In genomic region chr6:155200012-155200411, GRCh38 we compare ENCODE assay signal across 17 cellular contexts.
DNase-seq lines count a peak whose midpoint lies in the region; ATAC-seq and TF ChIP-seq lines count a peak whose summit lies in the region.
"Had no signal": no experiment of that assay in that cellular context is flagged by ENCODE, and none has a peak within 500 bp of the region (broad histone marks: within the 10 kb centered on the region; RNA-seq: fewer than 3 reads in every experiment).

No MANE protein-coding gene starts in this region.

- H3K27ac Mint-ChIP-seq in type B pancreatic cell: peak overlapping the region; percentile 14
- H3K27ac Mint-ChIP-seq: natural killer cell had no signal

- intact Hi-C loops in IMR-90 (cut with micrococcal nuclease): no loop called here

- CTCF ChIA-PET in IMR-90 (lab: Yijun Ruan, JAX): no interaction called here

- DNase-seq in NOMO-1 treated with DMSO at 0.1 percent for 48 hours (lab: John Stamatoyannopoulos, UW; ENCODE audit: unreplicated experiment) (peak; percentile 26), NOMO-1 treated with dmso at 0.1 percent for 144 hours (lab: John Stamatoyannopoulos, UW; ENCODE audit: unreplicated experiment) (no peak), IMR-90 (peak; percentile 21), type B pancreatic cell (ENCODE audit: extremely low spot score, unreplicated experiment) (no peak), mesenteric fat pad (ENCODE audit: low spot score) (no peak), NCI-H1092 (lab: John Stamatoyannopoulos, UW) (no peak)
- DNase-seq: 8988T, HCEC 1CT, kidney glomerular epithelial cell, natural killer cell, NCI-H1092 treated with DMSO at 0.1 percent for 48 hours, NCI-H526, SHP77 treated with DMSO at 0.1 percent for 48 hours, WERI-Rb-1 had no signal

- H3K9me3 Mint-ChIP-seq in type B pancreatic cell: no peaks in the 10 kb centered on the region
- H3K9me3 Mint-ChIP-seq: natural killer cell had no signal

- no peak overlapping the region for H2AK5ac ChIP-seq in IMR-90 (ENCODE audit: low read depth, low read length)

- no peak for TF ChIP-seq RAD21 in IMR-90 (IDR thresholded peaks at IDR 0.05; ENCODE audit: low read length)

- POLR2A ChIA-PET in IMR-90 (lab: Charles Lee; ENCODE audit: unreplicated experiment): no interaction called here

- no peak overlapping the region for H3K14ac ChIP-seq in IMR-90 (replicated peaks; ENCODE audit: low read depth, low read length)

- peak overlapping the region; percentile 41; the same call in 1 of the 2 replicates for H2BK120ac ChIP-seq in IMR-90 (ENCODE audit: low read depth, low read length)

- H4K20me1 ChIP-seq in IMR-90 (ENCODE audit: insufficient read depth, low read length): no peaks in the 10 kb centered on the region

- H4K91ac ChIP-seq in IMR-90 (ENCODE audit: insufficient read depth, low read depth, low read length): peak overlapping the region; percentile 9; the same call in 1 of the 2 replicates

- no peak overlapping the region for H3K4me3 ChIP-seq in IMR-90 (ENCODE audit: insufficient read depth, low read depth, low read length)
- H3K4me3 ChIP-seq: tibial nerve had no signal

- no TSS peak for BruUV-seq in IMR-90 (replicated peaks; lab: Mats Ljungman, UMichigan)

- H3K36me3 Mint-ChIP-seq in type B pancreatic cell: no peaks in the 10 kb centered on the region
- H3K36me3 Mint-ChIP-seq: natural killer cell had no signal

- no peak overlapping the region for H3K4me3 Mint-ChIP-seq in type B pancreatic cell
- H3K4me3 Mint-ChIP-seq: natural killer cell had no signal

- no peak overlapping the region for H3K56ac ChIP-seq in IMR-90 (ENCODE audit: extremely low read depth, insufficient read depth, low read length)

- no peak overlapping the region for H2AFZ ChIP-seq in IMR-90 (replicated peaks; ENCODE audit: low read length, poor library complexity)

- H3K18ac ChIP-seq in IMR-90 (ENCODE audit: low read depth, low read length): peak overlapping the region; percentile 78; the same call in 1 of the 2 replicates

- no peaks in the 10 kb centered on the region for H3K36me3 ChIP-seq in IMR-90 (ENCODE audit: control insufficient read depth, insufficient read depth, low read length)
- H3K36me3 ChIP-seq: tibial nerve had no signal

- H3K4me1 Mint-ChIP-seq in type B pancreatic cell (ENCODE audit: unreplicated experiment): peaks cover 19% of the 10 kb centered on the region
- H3K4me1 Mint-ChIP-seq: natural killer cell had no signal

- no peak overlapping the region; a peak in 1 of 4 replicates for H4K8ac ChIP-seq in IMR-90 (ENCODE audit: low read depth in 2 of 2, low read length in 2 of 2)

- H2AK9ac ChIP-seq in IMR-90 (replicated peaks; ENCODE audit: low read depth, low read length, poor library complexity): no peak overlapping the region

- H3K9me1 ChIP-seq in IMR-90 (ENCODE audit: insufficient read depth, low read length): peaks cover 4% of the 10 kb centered on the region

- H3K9ac ChIP-seq in IMR-90 (ENCODE audit: low read depth, low read length): no peak overlapping the region

- no peak overlapping the region for H2BK5ac ChIP-seq in IMR-90 (ENCODE audit: low read depth, low read length, poor library complexity, severe bottlenecking)

- peak; percentile 72 for ATAC-seq in HG02610 (IDR thresholded peaks at IDR 0.05; ENCODE audit: unreplicated experiment)
- ATAC-seq in IMR-90 (ENCODE audit: low read depth): no peak
- ATAC-seq in esophagus mucosa: no peak

- TF ChIP-seq CTCF in IMR-90 (conservative IDR thresholded peaks at IDR 0.05; ENCODE audit: low read depth, low read length) (no peak), type B pancreatic cell (conservative IDR thresholded peaks at IDR 0.05) (no peak)

- in situ Hi-C loops in IMR-90 (cut with MboI; ENCODE audit: low sequenced_read_pairs): no loop called here

- peaks cover 4% of the 10 kb centered on the region for H3K4me1 ChIP-seq in IMR-90 (ENCODE audit: control insufficient read depth, insufficient read depth, low read length)

- no peak overlapping the region for H2BK15ac ChIP-seq in IMR-90 (ENCODE audit: low read depth, low read length)

- no peaks in the 10 kb centered on the region for H3K9me3 ChIP-seq in IMR-90 (ENCODE audit: control insufficient read depth, insufficient read depth, low read length)
- H3K9me3 ChIP-seq: tibial nerve had no signal

- peak overlapping the region; percentile 40 for H2BK20ac ChIP-seq in IMR-90 (ENCODE audit: low read depth, low read length)

- no peak overlapping the region for H3K4me2 ChIP-seq in IMR-90 (ENCODE audit: low read depth, low read length)

- no peak overlapping the region for H3K27ac ChIP-seq in IMR-90 (ENCODE audit: insufficient read depth, low read length)
- H3K27ac ChIP-seq: tibial nerve, WERI-Rb-1 had no signal

- no CpG with 5 or more reads among the region's 2 CpGs for WGBS in IMR-90 (ENCODE audit: extremely low coverage in 2 of 2, insufficient read length in 1 of 2), 2 experiments

- peaks cover 0 to 3% of the 10 kb centered on the region in 2 experiments; a peak in 1 of 4 replicates for H3K79me1 ChIP-seq in IMR-90 (ENCODE audit: low read depth in 1 of 2, low read length in 2 of 2)

- H3K4ac ChIP-seq in IMR-90 (ENCODE audit: low read depth, low read length): 0 out of 2 replicates have a peak overlapping the region, but pooled peaks have one; percentile 12

- H3K27me3 Mint-ChIP-seq in type B pancreatic cell: no peaks in the 10 kb centered on the region

- H3K27me3 ChIP-seq in IMR-90 (ENCODE audit: control insufficient read depth, insufficient read depth, low read length): no peaks in the 10 kb centered on the region
- H3K27me3 ChIP-seq: tibial nerve had no signal

- no peak overlapping the region; the same call in 1 of the 2 replicates for H3K23ac ChIP-seq in IMR-90 (ENCODE audit: low read depth, low read length)

- no peak for TF ChIP-seq POLR2A in IMR-90 (IDR thresholded peaks at IDR 0.05; ENCODE audit: low read depth, low read length)

- dilution Hi-C loops in IMR-90 (cut with HindIII; ENCODE audit: low sequenced_read_pairs, unreplicated experiment): no loop called here

- H4K5ac ChIP-seq in IMR-90 (ENCODE audit: low read depth, low read length): no peak overlapping the region

TF ChIP-seq in IMR-90, 13 proteins besides CTCF, POLR2A, EP300 and RAD21:
- TF ChIP-seq ELK1 (IDR thresholded peaks at IDR 0.05; ENCODE audit: borderline replicate concordance, low read depth, low read length) (no peak), SMC3 (IDR thresholded peaks at IDR 0.05; ENCODE audit: low read depth, low read length) (no peak), BHLHE40 (IDR thresholded peaks at IDR 0.05; ENCODE audit: low read depth, low read length) (no peak), RCOR1 (IDR thresholded peaks at IDR 0.05; ENCODE audit: insufficient replicate concordance, low read length) (no peak), MAFK (IDR thresholded peaks at IDR 0.05; ENCODE audit: low read depth, low read length) (no peak), RFX5 (IDR thresholded peaks at IDR 0.05; ENCODE audit: low read depth, low read length) (no peak), USF2 (IDR thresholded peaks at IDR 0.05; ENCODE audit: low read depth, low read length) (no peak), NFE2L2 (IDR thresholded peaks at IDR 0.05; ENCODE audit: low read depth, low read length) (no peak), FOS (IDR thresholded peaks at IDR 0.05; ENCODE audit: low read depth, low read length) (no peak), CEBPB (IDR thresholded peaks at IDR 0.05; ENCODE audit: low read depth, low read length) (no peak), MAZ (IDR thresholded peaks at IDR 0.05; ENCODE audit: borderline replicate concordance, low read depth, low read length) (no peak), MXI1 (IDR thresholded peaks at IDR 0.05; ENCODE audit: borderline replicate concordance, low read depth, low read length) (no peak)

Comparison
In these comparisons a context has a peak if more than half of its experiments do, and no peak if none do; other contexts are left out.
1. DNase-seq: peak in NOMO-1 treated with DMSO at 0.1 percent for 48 hours (single experiment) and IMR-90 (single experiment); none in NOMO-1 treated with dmso at 0.1 percent for 144 hours (single experiment), type B pancreatic cell (single experiment), mesenteric fat pad (single experiment) and NCI-H1092 (single experiment).